Comparison of ENCODE assay signal across 8 cellular contexts in genomic region chr5:69093771-69094570, GRCh38. TPM values are rescaled to one million over a fixed set of nuclear protein-coding genes. Genes with fewer than 3 reads are reported as not detected.
DNase-seq lines count a peak whose midpoint lies in the region; ATAC-seq, FAIRE-seq and TF ChIP-seq lines count a peak whose summit lies in the region.

SLC30A5 (plus strand) TSS chr5:69094014; CDS start chr5:69094256, 242 bp downstream.

- peak; percentile 40 for FAIRE-seq in bronchial epithelial cell (lab: Jason Lieb, UNC)

- TF ChIP-seq CTCF in AG04449 (IDR thresholded peaks at IDR 0.05; ENCODE audit: insufficient read depth, low read length, missing control alignments) (peak; percentile 96), WERI-Rb-1 (IDR thresholded peaks at IDR 0.05; ENCODE audit: low read depth, low read length) (peak; percentile 83), bronchial epithelial cell (IDR thresholded peaks at IDR 0.05; ENCODE audit: insufficient read depth, low read length, severe bottlenecking) (peak; percentile 84)

- ATAC-seq in GM18868 (IDR thresholded peaks at IDR 0.05; ENCODE audit: unreplicated experiment) (peak; percentile 99), HG03135 (IDR thresholded peaks at IDR 0.05; ENCODE audit: unreplicated experiment) (peak; percentile 100)

- H3K27me3 ChIP-seq in WERI-Rb-1 (ENCODE audit: insufficient read depth, low read depth, severe bottlenecking) (no peaks in the 10 kb centered on the region), bronchial epithelial cell (ENCODE audit: control insufficient read depth, insufficient read depth, low read length) (no peaks in the 10 kb centered on the region)

- POLR2A ChIA-PET in AG04449 (lab: Yijun Ruan, JAX): no interaction called here

- H3K36me3 ChIP-seq in WERI-Rb-1 (peaks cover 22% of the 10 kb centered on the region), bronchial epithelial cell (ENCODE audit: control insufficient read depth, insufficient read depth, low read length) (no peaks in the 10 kb centered on the region)

- H3K9me3 ChIP-seq in WERI-Rb-1 (ENCODE audit: severe bottlenecking): no peaks in the 10 kb centered on the region

- CTCF ChIA-PET in AG04449 (lab: Yijun Ruan, JAX): interaction anchor here (0.6 to 3.2 kb wide), 48 partner anchors 9 to 429 kb away, joined by 3 to 49 read pairs (median 4); partner anchors contain the start of genes CCDC125, CCNB1, CENPH and RAD17

- DNase-seq in AG04449 (ENCODE audit: low read depth, low spot score) (peak; percentile 99), NCI-H2196 treated with DMSO at 0.1 percent for 48 hours (lab: John Stamatoyannopoulos, UW; ENCODE audit: unreplicated experiment) (peak; percentile 85), WERI-Rb-1 (peak; percentile 100), bronchial epithelial cell (ENCODE audit: low read depth) (peak; percentile 98), iPS-NIHi11 (ENCODE audit: low spot score) (peak; percentile 99), smooth muscle cell of the brain vasculature (ENCODE audit: low read depth, low spot score) (peak; percentile 97)

- peak within 1 kb of the TSS; percentile 85 for H3K27ac ChIP-seq in WERI-Rb-1

- peak within 1 kb of the TSS; percentile 80 for H3K4me3 ChIP-seq in AG04449 (ENCODE audit: low read depth, low read length)
- peak within 1 kb of the TSS; percentile 91 for H3K4me3 ChIP-seq in WERI-Rb-1 (ENCODE audit: low read depth, low read length)
- peak within 1 kb of the TSS; percentile 86 for H3K4me3 ChIP-seq in bronchial epithelial cell (ENCODE audit: low read depth, low read length)

RNA-seq across cellular contexts. Expression of gene SLC30A5, which starts in this region (rescaled TPM):
- total RNA-seq in bronchial epithelial cell: 55.3 and 56.2 TPM in 2 replicates

Comparison
In these comparisons a context has a peak if more than half of its experiments do, and no peak if none do; other contexts are left out.
1. Peak in every context shown above with its lines: DNase-seq, ATAC-seq, H3K4me3 ChIP-seq and H3K27ac ChIP-seq.